14 cellular contexts compared by ENCODE assay signal in genomic region chr14:97387252-97387882, GRCh38.
"Had no signal": no experiment of that assay in that cellular context is flagged by ENCODE, and none has a peak within 500 bp of the region (broad histone marks: within the 10 kb centered on the region; RNA-seq: fewer than 3 reads in every experiment).

No MANE protein-coding gene starts in this region.

- H3K36me3 ChIP-seq: heart left ventricle, stomach, upper lobe of right lung, WERI-Rb-1 had no signal

- ATAC-seq: effector memory CD8-positive, alpha-beta T cell; heart left ventricle; psoas muscle; sciatic nerve; upper lobe of right lung had no signal

- H3K27ac ChIP-seq: epithelial cell of prostate, heart left ventricle, psoas muscle, stomach, testis, upper lobe of right lung, WERI-Rb-1 had no signal

- H3K9me3 ChIP-seq: heart left ventricle, psoas muscle, stomach, testis, upper lobe of right lung had no signal

- H3K4me3 Mint-ChIP-seq: effector memory CD8-positive, alpha-beta T cell had no signal

- H3K27me3 Mint-ChIP-seq: effector memory CD8-positive, alpha-beta T cell had no signal

- H3K27ac Mint-ChIP-seq: effector memory CD8-positive, alpha-beta T cell had no signal

- H3K4me1 ChIP-seq: heart left ventricle, psoas muscle, stomach, testis had no signal

- DNase-seq: activated CD4-positive, alpha-beta T cell treated with anti-CD3 and anti-CD28 coated beads for 48 hours; activated gamma-delta T cell; dermis blood vessel endothelial cell; effector memory CD8-positive, alpha-beta T cell; heart left ventricle; midbrain; psoas muscle; stomach; T-helper 1 cell; testis; upper lobe of right lung; WERI-Rb-1 had no signal

- H3K27me3 ChIP-seq: stomach, testis, upper lobe of right lung had no signal

- H3K4me3 ChIP-seq: heart left ventricle, psoas muscle, stomach, testis, upper lobe of right lung had no signal

- H3K9me3 Mint-ChIP-seq: effector memory CD8-positive, alpha-beta T cell had no signal
